ENCODE assay signal across 2 cellular contexts in the genomic region with DNA sequence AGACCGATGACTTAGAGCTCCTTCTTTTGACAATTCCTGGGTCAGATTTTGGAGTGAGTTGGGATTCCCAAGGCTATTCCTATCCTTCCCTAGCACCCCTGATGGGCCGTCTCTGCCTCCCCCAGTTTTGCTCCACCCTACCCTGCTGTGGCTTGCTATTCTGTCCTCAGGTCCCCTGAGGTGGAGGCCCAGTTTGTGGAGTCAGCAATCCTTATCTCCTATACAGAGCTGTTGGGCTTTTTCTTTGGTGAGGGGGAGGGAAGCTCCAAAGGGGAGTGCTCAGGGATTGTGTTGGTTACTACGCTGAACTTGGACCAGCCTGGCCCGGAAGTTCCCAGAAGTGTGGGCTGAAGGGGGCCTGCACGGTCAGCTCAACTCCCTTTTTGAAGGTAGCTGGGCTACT.
TF ChIP-seq lines count a peak whose summit lies in the region.

No MANE protein-coding gene starts in this region.

TF ChIP-seq in A549, 52 proteins besides CTCF, POLR2A, EP300 and RAD21:
- TF ChIP-seq MAFK (IDR thresholded peaks at IDR 0.05; ENCODE audit: partially characterized antibody) (peak; percentile 18), SMC3 (IDR thresholded peaks at IDR 0.05) (no peak)

TF ChIP-seq in HepG2, 621 proteins besides CTCF, POLR2A, EP300 and RAD21:
- no peak for TF ChIP-seq GABPA (IDR thresholded peaks at IDR 0.05; ENCODE audit: low read depth, low read length)
- TF ChIP-seq GABPA (CRISPR knock-in tag; IDR thresholded peaks at IDR 0.05; ENCODE audit: low read depth), result 0 out of 2 replicates have a peak, but pooled peaks have one; percentile 17
- TF ChIP-seq PATZ1 (CRISPR knock-in tag; IDR thresholded peaks at IDR 0.05), result peak; percentile 39; the same call in 1 of the 2 replicates
- no peak for TF ChIP-seq TCF7L2 (IDR thresholded peaks at IDR 0.05; ENCODE audit: low read depth, low read length)
- TF ChIP-seq PAXIP1 (CRISPR knock-in tag; conservative IDR thresholded peaks at IDR 0.05), result 0 out of 2 replicates have a peak, but pooled peaks have one; percentile 27
- TF ChIP-seq SALL1 (CRISPR knock-in tag; IDR thresholded peaks at IDR 0.05), result 0 out of 2 replicates have a peak, but pooled peaks have one; percentile 24
- no peak for TF ChIP-seq MZF1 (CRISPR knock-in tag; IDR thresholded peaks at IDR 0.05; ENCODE audit: borderline replicate concordance)
- peak; percentile 38; the same call in 1 of the 2 replicates for TF ChIP-seq ETV5 (CRISPR knock-in tag; IDR thresholded peaks at IDR 0.05; ENCODE audit: borderline replicate concordance)
- TF ChIP-seq TARDBP (CRISPR knock-in tag; IDR thresholded peaks at IDR 0.05), result 0 out of 2 replicates have a peak, but pooled peaks have one; percentile 15
- no peak for TF ChIP-seq YEATS4 (CRISPR knock-in tag; IDR thresholded peaks at IDR 0.05; ENCODE audit: borderline replicate concordance)
- TF ChIP-seq RBM22 (optimal IDR thresholded peaks at IDR 0.05; ENCODE audit: low read length), result peak; percentile 1
- no peak for TF ChIP-seq ELF1 (CRISPR knock-in tag; IDR thresholded peaks at IDR 0.05)
- 0 out of 2 replicates have a peak, but pooled peaks have one; percentile 16 for TF ChIP-seq PITX1 (CRISPR knock-in tag; IDR thresholded peaks at IDR 0.05)
- peak; percentile 71 for TF ChIP-seq MAFF (IDR thresholded peaks at IDR 0.05; ENCODE audit: low read depth, low read length)
- TF ChIP-seq ZNF136 (CRISPR knock-in tag; IDR thresholded peaks at IDR 0.05; ENCODE audit: low read depth), result no peak
- peak; percentile 68 to 78 for TF ChIP-seq MAFK (conservative IDR thresholded peaks at IDR 0.05 in 1 of 2, IDR thresholded peaks at IDR 0.05 in 1 of 2; ENCODE audit: low read length in 2 of 2)
